1 cellular context compared by ENCODE assay signal in the genomic region with DNA sequence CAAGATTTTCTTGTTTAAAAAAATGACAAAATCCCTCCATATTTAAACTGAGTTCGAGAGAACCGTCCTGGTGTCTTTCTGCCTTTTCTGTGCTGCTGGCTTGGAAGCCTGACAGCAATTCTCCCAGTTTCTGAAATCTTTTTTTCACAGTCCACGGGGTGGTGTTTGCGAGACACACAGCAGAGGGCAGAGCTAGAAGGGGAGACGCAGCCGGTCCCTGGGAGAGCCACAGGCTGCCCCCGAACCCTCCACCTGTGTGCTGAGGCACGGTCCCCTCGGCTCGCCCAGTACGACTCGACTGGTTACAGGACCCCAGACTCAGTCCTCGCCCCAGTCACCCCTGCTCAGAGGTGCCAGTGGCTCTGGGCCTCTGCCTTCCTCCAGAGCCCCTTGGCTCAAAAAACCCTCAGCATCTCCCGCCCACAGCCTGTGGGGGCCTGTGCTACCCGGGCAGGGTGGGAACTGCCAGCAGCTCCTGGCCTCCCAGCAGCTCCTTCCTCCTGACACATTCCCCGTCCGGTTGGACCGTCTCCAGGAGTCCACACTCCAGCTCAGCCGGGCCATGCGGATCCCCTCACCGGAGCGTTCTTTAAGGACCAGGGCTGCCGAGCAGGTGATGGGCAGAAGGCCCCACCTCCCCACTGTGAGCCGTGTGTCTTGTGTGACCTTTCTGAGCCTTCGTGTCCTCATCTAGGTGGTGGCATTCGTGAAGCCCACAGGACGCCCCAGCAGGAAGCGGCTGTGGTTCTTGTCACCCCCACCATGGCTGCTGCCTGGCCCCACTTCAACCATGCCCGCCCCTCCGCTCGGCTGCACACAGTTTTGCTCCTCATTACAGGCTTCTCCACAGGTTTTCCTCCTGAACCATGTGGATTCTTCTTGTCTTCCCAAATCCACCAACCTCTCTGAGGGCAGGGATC.
TF ChIP-seq lines count a peak whose summit lies in the region.

No MANE protein-coding gene starts in this region.

TF ChIP-seq in GM23338, 12 proteins besides CTCF, POLR2A, EP300 and RAD21 (continued from another document):
- TF ChIP-seq CREB1 (CRISPR knock-in tag; IDR thresholded peaks at IDR 0.05; ENCODE audit: low read depth) (no peak), EZH2phosphoT487 (IDR thresholded peaks at IDR 0.05; ENCODE audit: unreplicated experiment) (no peak)
- TF ChIP-seq, protein P1, sequence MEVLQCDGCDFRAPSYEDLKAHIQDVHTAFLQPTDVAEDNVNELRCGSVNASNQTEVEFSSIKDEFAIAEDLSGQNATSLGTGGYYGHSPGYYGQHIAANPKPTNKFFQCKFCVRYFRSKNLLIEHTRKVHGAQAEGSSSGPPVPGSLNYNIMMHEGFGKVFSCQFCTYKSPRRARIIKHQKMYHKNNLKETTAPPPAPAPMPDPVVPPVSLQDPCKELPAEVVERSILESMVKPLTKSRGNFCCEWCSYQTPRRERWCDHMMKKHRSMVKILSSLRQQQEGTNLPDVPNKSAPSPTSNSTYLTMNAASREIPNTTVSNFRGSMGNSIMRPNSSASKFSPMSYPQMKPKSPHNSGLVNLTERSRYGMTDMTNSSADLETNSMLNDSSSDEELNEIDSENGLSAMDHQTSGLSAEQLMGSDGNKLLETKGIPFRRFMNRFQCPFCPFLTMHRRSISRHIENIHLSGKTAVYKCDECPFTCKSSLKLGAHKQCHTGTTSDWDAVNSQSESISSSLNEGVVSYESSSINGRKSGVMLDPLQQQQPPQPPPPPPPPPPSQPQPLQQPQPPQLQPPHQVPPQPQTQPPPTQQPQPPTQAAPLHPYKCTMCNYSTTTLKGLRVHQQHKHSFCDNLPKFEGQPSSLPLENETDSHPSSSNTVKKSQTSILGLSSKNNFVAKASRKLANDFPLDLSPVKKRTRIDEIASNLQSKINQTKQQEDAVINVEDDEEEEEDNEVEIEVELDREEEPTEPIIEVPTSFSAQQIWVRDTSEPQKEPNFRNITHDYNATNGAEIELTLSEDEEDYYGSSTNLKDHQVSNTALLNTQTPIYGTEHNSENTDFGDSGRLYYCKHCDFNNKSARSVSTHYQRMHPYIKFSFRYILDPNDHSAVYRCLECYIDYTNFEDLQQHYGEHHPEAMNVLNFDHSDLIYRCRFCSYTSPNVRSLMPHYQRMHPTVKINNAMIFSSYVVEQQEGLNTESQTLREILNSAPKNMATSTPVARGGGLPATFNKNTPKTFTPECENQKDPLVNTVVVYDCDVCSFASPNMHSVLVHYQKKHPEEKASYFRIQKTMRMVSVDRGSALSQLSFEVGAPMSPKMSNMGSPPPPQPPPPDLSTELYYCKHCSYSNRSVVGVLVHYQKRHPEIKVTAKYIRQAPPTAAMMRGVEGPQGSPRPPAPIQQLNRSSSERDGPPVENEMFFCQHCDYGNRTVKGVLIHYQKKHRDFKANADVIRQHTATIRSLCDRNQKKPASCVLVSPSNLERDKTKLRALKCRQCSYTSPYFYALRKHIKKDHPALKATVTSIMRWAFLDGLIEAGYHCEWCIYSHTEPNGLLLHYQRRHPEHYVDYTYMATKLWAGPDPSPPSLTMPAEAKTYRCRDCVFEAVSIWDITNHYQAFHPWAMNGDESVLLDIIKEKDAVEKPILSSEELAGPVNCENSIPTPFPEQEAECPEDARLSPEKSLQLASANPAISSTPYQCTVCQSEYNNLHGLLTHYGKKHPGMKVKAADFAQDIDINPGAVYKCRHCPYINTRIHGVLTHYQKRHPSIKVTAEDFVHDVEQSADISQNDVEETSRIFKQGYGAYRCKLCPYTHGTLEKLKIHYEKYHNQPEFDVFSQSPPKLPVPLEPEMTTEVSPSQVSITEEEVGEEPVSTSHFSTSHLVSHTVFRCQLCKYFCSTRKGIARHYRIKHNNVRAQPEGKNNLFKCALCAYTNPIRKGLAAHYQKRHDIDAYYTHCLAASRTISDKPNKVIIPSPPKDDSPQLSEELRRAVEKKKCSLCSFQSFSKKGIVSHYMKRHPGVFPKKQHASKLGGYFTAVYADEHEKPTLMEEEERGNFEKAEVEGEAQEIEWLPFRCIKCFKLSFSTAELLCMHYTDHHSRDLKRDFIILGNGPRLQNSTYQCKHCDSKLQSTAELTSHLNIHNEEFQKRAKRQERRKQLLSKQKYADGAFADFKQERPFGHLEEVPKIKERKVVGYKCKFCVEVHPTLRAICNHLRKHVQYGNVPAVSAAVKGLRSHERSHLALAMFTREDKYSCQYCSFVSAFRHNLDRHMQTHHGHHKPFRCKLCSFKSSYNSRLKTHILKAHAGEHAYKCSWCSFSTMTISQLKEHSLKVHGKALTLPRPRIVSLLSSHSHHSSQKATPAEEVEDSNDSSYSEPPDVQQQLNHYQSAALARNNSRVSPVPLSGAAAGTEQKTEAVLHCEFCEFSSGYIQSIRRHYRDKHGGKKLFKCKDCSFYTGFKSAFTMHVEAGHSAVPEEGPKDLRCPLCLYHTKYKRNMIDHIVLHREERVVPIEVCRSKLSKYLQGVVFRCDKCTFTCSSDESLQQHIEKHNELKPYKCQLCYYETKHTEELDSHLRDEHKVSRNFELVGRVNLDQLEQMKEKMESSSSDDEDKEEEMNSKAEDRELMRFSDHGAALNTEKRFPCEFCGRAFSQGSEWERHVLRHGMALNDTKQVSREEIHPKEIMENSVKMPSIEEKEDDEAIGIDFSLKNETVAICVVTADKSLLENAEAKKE (CRISPR knock-in tag; IDR thresholded peaks at IDR 0.05): no peak
